In genomic region chr17:27892542-27892865, GRCh38 we compare ENCODE assay signal across 9 cellular contexts. TPM values are rescaled to one million over a fixed set of nuclear protein-coding genes. Genes with fewer than 3 reads are reported as not detected.
DNase-seq lines count a peak whose midpoint lies in the region; ATAC-seq, FAIRE-seq and TF ChIP-seq lines count a peak whose summit lies in the region.
"Had no signal": no experiment of that assay in that cellular context is flagged by ENCODE, and none has a peak within 500 bp of the region (broad histone marks: within the 10 kb centered on the region; RNA-seq: fewer than 3 reads in every experiment).

No MANE protein-coding gene starts in this region.

- no peaks in the 10 kb centered on the region for H3K27me3 ChIP-seq in heart left ventricle
- H3K27me3 ChIP-seq in bronchial epithelial cell (ENCODE audit: control insufficient read depth, insufficient read depth, low read length): no peaks in the 10 kb centered on the region
- H3K27me3 ChIP-seq in mononuclear cell (ENCODE audit: insufficient read depth, low read length): no peaks in the 10 kb centered on the region

- no peaks in the 10 kb centered on the region for H3K9me3 ChIP-seq in heart left ventricle
- no peaks in the 10 kb centered on the region for H3K9me3 ChIP-seq in mononuclear cell (ENCODE audit: low read depth, low read length)

- DNase-seq in heart left ventricle: no peak
- DNase-seq in left cardiac atrium: no peak
- DNase-seq in bronchial epithelial cell (ENCODE audit: low read depth): no peak
- DNase-seq in NCI-H146 treated with DMSO at 0.1 percent for 48 hours (lab: John Stamatoyannopoulos, UW; ENCODE audit: unreplicated experiment): no peak
- no peak for DNase-seq in NCI-H1048 (lab: John Stamatoyannopoulos, UW)
- no peak for DNase-seq in DMS 273 treated with DMSO at 0.1 percent for 48 hours (lab: John Stamatoyannopoulos, UW)

- H3K27ac ChIP-seq in heart left ventricle (peak overlapping the region in 11 of 12 donors; percentile 73 to 93 (median 89)), urinary bladder (ENCODE audit: low read depth) (no peak overlapping the region)

- ATAC-seq in heart left ventricle (no peak), left cardiac atrium (no peak)

- no peaks in the 10 kb centered on the region for H3K36me3 ChIP-seq in heart left ventricle
- H3K36me3 ChIP-seq in bronchial epithelial cell (ENCODE audit: control insufficient read depth, insufficient read depth, low read length): no peaks in the 10 kb centered on the region
- no peaks in the 10 kb centered on the region for H3K36me3 ChIP-seq in urinary bladder (ENCODE audit: insufficient read depth)

- WGBS in heart left ventricle, 4 donors: 44 to 52% (median 49%) methylated on average over 3 of the region's 3 CpGs
- WGBS in urinary bladder: 26% methylated on average over 3 of the region's 3 CpGs

- intact Hi-C loops in heart left ventricle (cut with DNase I): loop anchor here in 5 of 10 donors (2.0 to 10.0 kb wide), 9 partner anchors 150 to 362 kb away; partner anchors contain the start of gene NLK (in 4 of the 5)
- intact Hi-C loops in left cardiac atrium (cut with DNase I): loop anchor here in 1 of 2 donors (10.0 kb wide), 2 partner anchors 252 to 362 kb away; no protein-coding TSS in a partner anchor

- TF ChIP-seq CTCF in heart left ventricle (IDR thresholded peaks at IDR 0.05) (no peak), bronchial epithelial cell (IDR thresholded peaks at IDR 0.05; ENCODE audit: insufficient read depth, low read length, severe bottlenecking) (no peak)

- no peak for TF ChIP-seq POLR2A in heart left ventricle (IDR thresholded peaks at IDR 0.05)

- H3K4me3 ChIP-seq in heart left ventricle (peak overlapping the region; percentile 47 to 92 (median 76)), bronchial epithelial cell (ENCODE audit: low read depth, low read length) (peak overlapping the region; percentile 61), mononuclear cell (ENCODE audit: low read length) (peak overlapping the region; percentile 63), urinary bladder (ENCODE audit: low read depth, low read length) (peak overlapping the region; percentile 88)

- no peak for FAIRE-seq in bronchial epithelial cell (lab: Jason Lieb, UNC)
- FAIRE-seq: G401.6 had no signal

- H3K4me1 ChIP-seq in heart left ventricle (peaks cover 0 to 27% (median 10%) of the 10 kb centered on the region in 12 donors), mononuclear cell (ENCODE audit: insufficient read depth, low read length) (peaks cover 24% of the 10 kb centered on the region), urinary bladder (ENCODE audit: insufficient read depth) (no peaks in the 10 kb centered on the region)

RNA-seq across cellular contexts. Expression of gene LYRM9, which starts 0.7 kb away (rescaled TPM):
- total RNA-seq in heart left ventricle (10 to 100 TPM in 4 of 9 donors, 1 to 10 TPM in 5; 3.9 to 25.2 (median 9.7) TPM), left cardiac atrium (1 to 10 TPM; 5.7 to 8.7 TPM), bronchial epithelial cell (1.3 and 4.1 TPM in 2 replicates), mononuclear cell (18.8 TPM), urinary bladder (8.0 TPM)
- polyA plus RNA-seq in heart left ventricle (1 to 10 TPM; 4.3 to 9.1 TPM), urinary bladder (17.7 TPM)
